8 cellular contexts compared by ENCODE assay signal in the genomic region with DNA sequence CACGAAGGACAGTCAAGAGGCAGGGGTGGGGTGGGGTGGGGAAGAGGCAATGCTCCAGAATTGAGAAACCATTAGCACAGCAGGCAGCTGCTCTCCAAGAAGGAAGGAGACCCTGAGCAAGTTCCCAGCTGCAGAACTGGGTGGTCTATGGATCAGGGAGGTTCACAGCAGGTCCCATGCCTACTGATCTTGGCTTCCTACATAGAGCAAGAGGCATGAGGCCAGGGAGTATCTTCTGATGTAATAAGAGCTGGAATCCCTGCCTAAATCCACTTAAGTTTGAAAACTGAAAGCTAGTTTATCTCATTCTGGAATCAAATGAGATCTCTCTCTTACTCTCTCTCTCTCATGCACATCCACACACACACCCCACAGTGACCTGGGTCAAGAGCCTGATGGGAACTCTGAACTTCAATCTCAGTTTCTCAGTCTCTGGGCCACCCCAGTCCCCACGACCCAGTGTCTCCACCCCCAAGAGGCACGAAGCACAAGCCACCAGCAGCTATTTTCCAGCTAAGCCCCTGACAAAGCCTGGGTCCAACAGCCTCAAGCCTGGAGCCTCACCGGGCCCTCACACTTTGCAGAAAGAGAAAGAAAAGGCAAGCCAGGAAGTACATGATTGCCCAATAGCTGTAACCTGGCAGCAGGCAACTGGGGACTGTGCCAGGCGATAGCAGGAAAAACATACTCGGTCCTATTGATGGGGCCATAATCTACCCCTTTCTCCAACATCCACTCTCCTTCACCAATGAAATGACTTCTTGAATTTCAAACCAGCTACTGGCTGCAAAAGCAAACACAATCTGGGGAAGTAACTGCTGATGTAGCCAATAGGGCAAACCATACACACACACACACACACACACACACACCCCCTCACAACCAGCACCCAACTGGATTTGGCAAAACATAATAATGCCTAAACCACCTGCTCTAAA. TPM values are rescaled to one million over a fixed set of nuclear protein-coding genes. Genes with fewer than 3 reads are reported as not detected.
DNase-seq lines count a peak whose midpoint lies in the region; ATAC-seq and TF ChIP-seq lines count a peak whose summit lies in the region.

No MANE protein-coding gene starts in this region.

- no peak overlapping the region for H2AFZ ChIP-seq in Karpas-422 (ENCODE audit: low read length)

- no peaks in the 10 kb centered on the region for H3K36me3 ChIP-seq in left ventricle myocardium inferior
- no peaks in the 10 kb centered on the region for H3K36me3 ChIP-seq in Karpas-422 (ENCODE audit: insufficient read depth, low read length)

- H3K4me3 ChIP-seq in left ventricle myocardium inferior (peak overlapping the region; percentile 80), retinal pigment epithelial cell (ENCODE audit: low read length) (peak overlapping the region; percentile 71), Karpas-422 (ENCODE audit: low read length) (no peak overlapping the region)

- ATAC-seq in activated naive CD4-positive, alpha-beta T cell treated with anti-CD3 and anti-CD28 coated beads, Interleukin-2, amount 50 U/mL, for 72 hours: peak; percentile 37 to 42
- ATAC-seq in GM21360 (IDR thresholded peaks at IDR 0.05; ENCODE audit: unreplicated experiment): no peak

- peaks cover 12 to 18% of the 10 kb centered on the region in 2 donors for H3K36me3 Mint-ChIP-seq in activated naive CD4-positive, alpha-beta T cell treated with anti-CD3 and anti-CD28 coated beads, Interleukin-2, amount 50 U/mL, for 72 hours

- no peaks in the 10 kb centered on the region for H3K27me3 ChIP-seq in left ventricle myocardium inferior (ENCODE audit: low read depth)
- H3K27me3 ChIP-seq in Karpas-422 (ENCODE audit: low read length): no peaks in the 10 kb centered on the region; the same call in 1 of the 2 replicates

- H3K9me3 ChIP-seq in left ventricle myocardium inferior (replicated peaks) (no peaks in the 10 kb centered on the region), Karpas-422 (ENCODE audit: low read length) (no peaks in the 10 kb centered on the region)

- H3K9ac ChIP-seq in Karpas-422 (ENCODE audit: low read length): no peak overlapping the region

- H4K20me1 ChIP-seq in Karpas-422 (ENCODE audit: insufficient read depth, low read depth, low read length): no peaks in the 10 kb centered on the region

- no peaks in the 10 kb centered on the region for H3K9me3 Mint-ChIP-seq in activated naive CD4-positive, alpha-beta T cell treated with anti-CD3 and anti-CD28 coated beads, Interleukin-2, amount 50 U/mL, for 72 hours

- intact Hi-C loops in left ventricle myocardium inferior (cut with micrococcal nuclease): no loop called here

- TF ChIP-seq CTCF in left ventricle myocardium inferior (IDR thresholded peaks at IDR 0.05; ENCODE audit: borderline replicate concordance): no peak
- TF ChIP-seq CTCF in retinal pigment epithelial cell (conservative IDR thresholded peaks at IDR 0.05; ENCODE audit: low read depth, low read length): no peak

- DNase-seq in NCI-H1417 (lab: John Stamatoyannopoulos, UW) (peak; percentile 17 to 84 (median 58)), NCI-H1417 treated with DMSO at 0.1 percent for 48 hours (lab: John Stamatoyannopoulos, UW) (no peak), NCI-H345 treated with DMSO at 0.1 percent for 48 hours (lab: John Stamatoyannopoulos, UW; ENCODE audit: unreplicated experiment) (peak; percentile 56), left ventricle myocardium inferior (peak; percentile 71), retinal pigment epithelial cell (ENCODE audit: low read depth) (peak; percentile 71), Karpas-422 (no peak)
- DNase-seq in activated naive CD4-positive, alpha-beta T cell treated with anti-CD3 and anti-CD28 coated beads, Interleukin-2, amount 50 U/mL, for 72 hours (ENCODE audit: low spot score in 2 of 2): peak in 1 of 2 donors; percentile 33

- H3K4me1 ChIP-seq in left ventricle myocardium inferior (peaks cover 72% of the 10 kb centered on the region), Karpas-422 (ENCODE audit: low read length) (peaks cover 10% of the 10 kb centered on the region)

- H3K79me2 ChIP-seq in Karpas-422 (ENCODE audit: low read length): no peaks in the 10 kb centered on the region

- peak overlapping the region; percentile 77 to 89 for H3K27ac Mint-ChIP-seq in activated naive CD4-positive, alpha-beta T cell treated with anti-CD3 and anti-CD28 coated beads, Interleukin-2, amount 50 U/mL, for 72 hours

- H3K9me2 ChIP-seq in Karpas-422 (replicated peaks; ENCODE audit: insufficient read depth, low read length): no peaks in the 10 kb centered on the region

- H3K27ac ChIP-seq in left ventricle myocardium inferior (replicated peaks) (peak overlapping the region; percentile 54), Karpas-422 (ENCODE audit: low read length) (no peak overlapping the region)

- no peak overlapping the region for H3K4me2 ChIP-seq in Karpas-422 (ENCODE audit: low read depth, low read length, poor library complexity, severe bottlenecking)

RNA-seq across cellular contexts. Expression of gene NUAK2, which starts 2.2 kb away (rescaled TPM):
- total RNA-seq in activated naive CD4-positive, alpha-beta T cell treated with anti-CD3 and anti-CD28 coated beads, Interleukin-2, amount 50 U/mL, for 72 hours: 1 to 10 TPM; 5.9 to 6.8 TPM
- total RNA-seq in left ventricle myocardium inferior: 0.74 TPM
- total RNA-seq in Karpas-422 (2014; rRNA removed; shearing (Covaris generic); ENCODE audit: low replicate concordance): 1.4 TPM in 2 replicates

RNA-seq across cellular contexts. Expression of gene KLHDC8A, which starts 37.4 kb away (rescaled TPM):
- total RNA-seq in activated naive CD4-positive, alpha-beta T cell treated with anti-CD3 and anti-CD28 coated beads, Interleukin-2, amount 50 U/mL, for 72 hours: not detected
- total RNA-seq in left ventricle myocardium inferior: 0.27 TPM
- not detected in 2 replicates for total RNA-seq in Karpas-422 (2014; rRNA removed; shearing (Covaris generic); ENCODE audit: low replicate concordance)

Comparison
In these comparisons a context has a peak if more than half of its experiments do, and no peak if none do; other contexts are left out.
1. DNase-seq: peak in NCI-H1417 (3 of 3), NCI-H345 treated with DMSO at 0.1 percent for 48 hours (single experiment), left ventricle myocardium inferior (single experiment) and retinal pigment epithelial cell (single experiment); none in NCI-H1417 treated with DMSO at 0.1 percent for 48 hours (single experiment) and Karpas-422 (single experiment).